ENCODE assay signal across 8 cellular contexts in genomic region chr10:119608316-119609155, GRCh38. TPM values are rescaled to one million over a fixed set of nuclear protein-coding genes. Genes with fewer than 3 reads are reported as not detected.
A peak's percentile ranks its signal among the peaks of the same experiment; 100 is the strongest.
DNase-seq lines count a peak whose midpoint lies in the region; ATAC-seq and TF ChIP-seq lines count a peak whose summit lies in the region.

No MANE protein-coding gene starts in this region.

- no peak overlapping the region for H4K91ac ChIP-seq in H9 (ENCODE audit: insufficient read length, low read depth, low read length)

- H3K4me3 Mint-ChIP-seq in H9 = peak overlapping the region in 1 of 2 experiments; percentile 53; a peak in 2 of 5 replicates
- peak overlapping the region; percentile 39 for H3K4me3 Mint-ChIP-seq in T-helper 17 cell
- H3K4me3 Mint-ChIP-seq in memory B cell = no peak overlapping the region

- no peak overlapping the region for H2BK120ac ChIP-seq in H9 (ENCODE audit: low read depth, low read length, poor library complexity, severe bottlenecking)

- H3K56ac ChIP-seq in H9 (ENCODE audit: insufficient read length, low read depth, low read length) = no peak overlapping the region

- no peak overlapping the region for H2BK12ac ChIP-seq in H9 (ENCODE audit: insufficient read length, low read depth, low read length)

- H3K23me2 ChIP-seq in H9 (ENCODE audit: insufficient read length, low read depth, low read length, poor library complexity, severe bottlenecking) = no peaks in the 10 kb centered on the region

- DNase-seq in H9 = peak; percentile 55
- DNase-seq in T-helper 17 cell = no peak
- peak; percentile 70 for DNase-seq in dermis blood vessel endothelial cell
- peak in 1 of 2 donors; percentile 6 for DNase-seq in memory B cell (ENCODE audit: low spot score in 2 of 2)
- peak; percentile 69 for DNase-seq in testis

- H3K36me3 ChIP-seq in BLaER1 = no peaks in the 10 kb centered on the region
- H3K36me3 ChIP-seq in testis (ENCODE audit: low read depth, missing control alignments) = no peaks in the 10 kb centered on the region

- H4K20me1 ChIP-seq in BLaER1 (no peaks in the 10 kb centered on the region), H9 (ENCODE audit: control insufficient read depth, insufficient read depth, insufficient read length) (no peaks in the 10 kb centered on the region)

- H3K79me1 ChIP-seq in H9 (ENCODE audit: insufficient read depth, low read depth, low read length, poor library complexity, severe bottlenecking) = no peaks in the 10 kb centered on the region

- H3K27ac Mint-ChIP-seq in H9 = no peak overlapping the region
- no peak overlapping the region for H3K27ac Mint-ChIP-seq in T-helper 17 cell
- H3K27ac Mint-ChIP-seq in memory B cell = no peak overlapping the region

- H3K27me3 ChIP-seq in BLaER1 = no peaks in the 10 kb centered on the region
- H3K27me3 ChIP-seq in H9 (ENCODE audit: insufficient read depth, low read length) = no peaks in the 10 kb centered on the region
- H3K27me3 ChIP-seq in testis = no peaks in the 10 kb centered on the region

- no peak overlapping the region for H3K23ac ChIP-seq in H9 (ENCODE audit: insufficient read length, low read depth, low read length)

- no CpG with 5 or more reads among the region's 15 CpGs for WGBS in H9 (ENCODE audit: extremely low coverage, insufficient read length, low lambda C conversion rate)
- WGBS in testis, 2 donors = 37 to 59% methylated on average over 11 to 15 of the region's 15 CpGs

- H3K4me1 ChIP-seq in BLaER1 (no peaks in the 10 kb centered on the region), H9 (ENCODE audit: insufficient read depth, low read length) (no peaks in the 10 kb centered on the region), testis (no peaks in the 10 kb centered on the region)

- H3K79me2 ChIP-seq in H9 (ENCODE audit: insufficient read depth, low read length) = no peaks in the 10 kb centered on the region

- H2BK5ac ChIP-seq in H9 (ENCODE audit: insufficient read length, low read length) = no peak overlapping the region

- H3K27me3 Mint-ChIP-seq in H9 (ENCODE audit: low read depth) (peaks cover 5% of the 10 kb centered on the region), T-helper 17 cell (peaks cover 10% of the 10 kb centered on the region), memory B cell (peaks cover 1% of the 10 kb centered on the region)

- H3K9ac ChIP-seq in BLaER1 (no peak overlapping the region), H9 (ENCODE audit: extremely low read depth, insufficient read length, low read length) (no peak overlapping the region)

- no peak overlapping the region for H4K5ac ChIP-seq in H9 (ENCODE audit: insufficient read length, low read depth, low read length)

- intact Hi-C loops in testis (cut with DNase I; ENCODE audit: low total_unique reads) = no loop called here

- no peak overlapping the region for H4K8ac ChIP-seq in H9 (replicated peaks; ENCODE audit: insufficient read length, low read depth, low read length)

- no peak overlapping the region for H2BK15ac ChIP-seq in H9 (ENCODE audit: low read depth, low read length)

- no peak overlapping the region for H2BK20ac ChIP-seq in H9 (ENCODE audit: low read depth, low read length, poor library complexity, severe bottlenecking)

- TF ChIP-seq POLR2A in testis (IDR thresholded peaks at IDR 0.05) = no peak

- no peak overlapping the region for H3K18ac ChIP-seq in H9 (ENCODE audit: insufficient read length, low read depth, low read length)

- H3K4me1 Mint-ChIP-seq in H9 (peaks cover 2 to 6% of the 10 kb centered on the region in 2 experiments), T-helper 17 cell (peaks cover 6% of the 10 kb centered on the region), memory B cell (peaks cover 4% of the 10 kb centered on the region)

- H2AFZ ChIP-seq in H9 (ENCODE audit: low read length) = no peak overlapping the region

- H3K14ac ChIP-seq in H9 (ENCODE audit: insufficient read depth, low read length) = no peak overlapping the region

- no peak overlapping the region for H3K4ac ChIP-seq in H9 (ENCODE audit: low read depth, low read length)

- no peak overlapping the region for H2AK5ac ChIP-seq in H9 (ENCODE audit: insufficient read length, low read length)

- no peak overlapping the region for H3K27ac ChIP-seq in BLaER1
- H3K27ac ChIP-seq in H9 (ENCODE audit: insufficient read length, low read depth, low read length) = no peak overlapping the region
- no peak overlapping the region for H3K27ac ChIP-seq in testis

- peak; percentile 76 for TF ChIP-seq CTCF in H9 (conservative IDR thresholded peaks at IDR 0.05)
- peak; percentile 14 to 53 (median 27) for TF ChIP-seq CTCF in testis (IDR thresholded peaks at IDR 0.05)

- H3T11ph ChIP-seq in H9 (ENCODE audit: low read length) = no peak overlapping the region

- H3K36me3 Mint-ChIP-seq in H9 (ENCODE audit: insufficient read depth in 1 of 3, low read depth in 3 of 3) (0 out of 7 replicates have a peak, but pooled peaks cover 0 to 3% (median 3%) of the 10 kb centered on the region in 3 experiments), T-helper 17 cell (ENCODE audit: low read depth) (peaks cover 6% of the 10 kb centered on the region), memory B cell (peaks cover 2% of the 10 kb centered on the region)

- peak overlapping the region; percentile 42; the same call in 1 of the 2 replicates for H3K4me2 ChIP-seq in BLaER1
- no peak overlapping the region for H3K4me2 ChIP-seq in H9 (ENCODE audit: insufficient read depth, insufficient read length, low read length)

- H3K9me3 ChIP-seq in BLaER1 (peaks cover 22% of the 10 kb centered on the region), H9 (ENCODE audit: control insufficient read depth, low read depth, low read length) (no peaks in the 10 kb centered on the region), T-helper 17 cell (ENCODE audit: control insufficient read depth, low read length, poor library complexity, severe bottlenecking) (no peaks in the 10 kb centered on the region), testis (no peaks in the 10 kb centered on the region)

- H3K9me3 Mint-ChIP-seq in H9 (peaks cover 3 to 9% of the 10 kb centered on the region in 2 experiments), memory B cell (no peaks in the 10 kb centered on the region)

- ATAC-seq in T-helper 17 cell (no peak), memory B cell (ENCODE audit: low read depth) (peak; percentile 41), GM18511 (IDR thresholded peaks at IDR 0.05; ENCODE audit: unreplicated experiment) (no peak), HG02973 (IDR thresholded peaks at IDR 0.05; ENCODE audit: unreplicated experiment) (no peak)

- H3K4me3 ChIP-seq in BLaER1 (no peak overlapping the region), testis (no peak overlapping the region)

RNA-seq across cellular contexts. Expression of gene TIAL1, which starts 11.8 kb away (rescaled TPM):
- 146 and 152 TPM in 2 replicates for total RNA-seq in H9 (2021)
- total RNA-seq in T-helper 17 cell = 100 to 1,000 TPM; 169 to 172 TPM
- total RNA-seq in dermis blood vessel endothelial cell = 38.3 and 49.8 TPM in 2 replicates
- total RNA-seq in testis = 10 to 100 TPM; 71.0 to 82.3 TPM
- 104 TPM for polyA plus RNA-seq in testis (ENCODE audit: insufficient read depth, low read depth, low replicate concordance)

RNA-seq across cellular contexts. Expression of gene BAG3, which starts 42.6 kb away (rescaled TPM):
- total RNA-seq in H9 (2021) = 11.1 and 11.4 TPM in 2 replicates
- total RNA-seq in T-helper 17 cell = 10 to 100 TPM; 52.0 to 52.4 TPM
- 7.5 and 15.5 TPM in 2 replicates for total RNA-seq in dermis blood vessel endothelial cell
- 10 to 100 TPM; 36.7 to 44.8 TPM for total RNA-seq in testis
- polyA plus RNA-seq in testis (ENCODE audit: insufficient read depth, low read depth, low replicate concordance) = 50.3 TPM

Comparison
In these comparisons a context has a peak if more than half of its experiments do, and no peak if none do; other contexts are left out.
1. DNase-seq: peak in H9 (single experiment), dermis blood vessel endothelial cell (single experiment) and testis (single experiment); none in T-helper 17 cell (0 of 3).